Comparison of ENCODE assay signal across 18 cellular contexts in the genomic region with DNA sequence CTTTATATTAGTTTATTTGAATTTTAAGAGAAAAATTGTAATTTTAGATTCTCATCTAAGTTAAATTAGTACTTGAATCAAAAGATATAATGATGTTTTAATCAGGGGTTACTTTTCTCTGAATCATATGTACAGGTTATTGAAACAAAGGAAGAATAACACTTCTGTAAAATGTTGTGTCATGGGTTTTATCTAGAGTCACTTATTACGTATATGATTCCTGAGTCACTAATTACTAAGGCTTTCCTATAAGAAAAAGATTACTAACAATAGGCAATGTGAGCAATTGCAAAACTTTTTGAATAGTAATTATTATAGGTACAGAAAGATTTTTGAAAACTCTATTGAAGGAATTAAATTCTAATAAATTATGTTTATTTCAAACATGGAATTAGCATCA.
DNase-seq lines count a peak whose midpoint lies in the region; ATAC-seq, FAIRE-seq and TF ChIP-seq lines count a peak whose summit lies in the region.
"Had no signal": no experiment of that assay in that cellular context is flagged by ENCODE, and none has a peak within 500 bp of the region (broad histone marks: within the 10 kb centered on the region; RNA-seq: fewer than 3 reads in every experiment).

No MANE protein-coding gene starts in this region.

- H3K27me3 ChIP-seq in PC-9 (ENCODE audit: insufficient read depth, low read depth) = no peaks in the 10 kb centered on the region
- H3K27me3 ChIP-seq in endothelial cell of umbilical vein (ENCODE audit: control insufficient read depth in 2 of 2, insufficient read depth in 2 of 2, low read length in 2 of 2) = no peaks in the 10 kb centered on the region
- H3K27me3 ChIP-seq in pancreas = no peaks in the 10 kb centered on the region
- H3K27me3 ChIP-seq: adrenal gland had no signal

- intact Hi-C loops in PC-9 (cut with micrococcal nuclease; ENCODE audit: unreplicated experiment) (loop anchor here (2.0 to 10.0 kb wide), 2 partner anchors 97 to 745 kb away; no protein-coding TSS in a partner anchor), endothelial cell of umbilical vein (cut with micrococcal nuclease) (no loop called here), pancreas (cut with DNase I) (no loop called here)

- TF ChIP-seq CTCF in PC-9 (conservative IDR thresholded peaks at IDR 0.05) = no peak
- no peak for TF ChIP-seq CTCF in endothelial cell of umbilical vein (IDR thresholded peaks at IDR 0.05; ENCODE audit: extremely low read depth in 1 of 2, insufficient read depth in 1 of 2, low read depth in 1 of 2, low read length in 2 of 2)
- no peak for TF ChIP-seq CTCF in pancreas (IDR thresholded peaks at IDR 0.05)

- no peak overlapping the region for H3K9ac ChIP-seq in endothelial cell of umbilical vein (replicated peaks; ENCODE audit: extremely low read depth, insufficient read depth, low read length)

- WGBS in pancreas, 2 donors = 31 to 40% methylated on average over 1 of the region's 1 CpG

- BruUV-seq in PC-9 (replicated peaks; lab: Mats Ljungman, UMichigan) = no TSS peak
- no TSS peak for BruUV-seq in endothelial cell of umbilical vein (replicated peaks; lab: Mats Ljungman, UMichigan)

- CTCF ChIA-PET in PC-9 (lab: Charles Lee) = no interaction called here
- CTCF ChIA-PET in endothelial cell of umbilical vein (lab: Charles Lee) = no interaction called here

- H3K9me3 ChIP-seq in PC-9 (ENCODE audit: insufficient read depth, low read depth) (peaks cover 4% of the 10 kb centered on the region), endothelial cell of umbilical vein (replicated peaks; ENCODE audit: control insufficient read depth, insufficient read depth, low read length) (no peaks in the 10 kb centered on the region), pancreas (no peaks in the 10 kb centered on the region)

- H3K9me1 ChIP-seq in endothelial cell of umbilical vein (replicated peaks; ENCODE audit: control insufficient read depth, extremely low read depth, insufficient read depth, low read length) = no peaks in the 10 kb centered on the region

- POLR2A ChIA-PET in PC-9 (lab: Charles Lee; ENCODE audit: unreplicated experiment) = no interaction called here
- POLR2A ChIA-PET in endothelial cell of umbilical vein (lab: Charles Lee) = no interaction called here

- ATAC-seq in pancreas (peak; percentile 29 to 77 (median 51)), GM19324 (IDR thresholded peaks at IDR 0.05; ENCODE audit: low FRiP score, unreplicated experiment) (no peak), HG02759 (IDR thresholded peaks at IDR 0.05; ENCODE audit: unreplicated experiment) (no peak), HG02852 (IDR thresholded peaks at IDR 0.05; ENCODE audit: unreplicated experiment) (no peak)
- ATAC-seq: activated CD8-positive, alpha-beta T cell treated with anti-CD3 and anti-CD28 coated beads, Interleukin-2, amount 10 ng/mL, durations not matched to agents 7 days and 5 days; left cardiac atrium had no signal

- TF ChIP-seq POLR2A in endothelial cell of umbilical vein (IDR thresholded peaks at IDR 0.05; ENCODE audit: low read depth, low read length) = no peak

- H3K4me3 ChIP-seq in PC-9 (peak overlapping the region; percentile 25; the same call in 1 of the 2 replicates), endothelial cell of umbilical vein (replicated peaks in 1 of 3; ENCODE audit: insufficient read depth in 1 of 3, low read depth in 1 of 3, low read length in 3 of 3) (no peak overlapping the region), pancreas (no peak overlapping the region)
- H3K4me3 ChIP-seq: adrenal gland had no signal

- H3F3A ChIP-seq in PC-9 (ENCODE audit: insufficient read depth, low read depth) = peaks cover 14% of the 10 kb centered on the region

- peak; percentile 18 for DNase-seq in HCEC 1CT
- DNase-seq in PC-9 = peak in 1 of 2 experiments; percentile 70
- peak; percentile 54 for DNase-seq in endothelial cell of umbilical vein (ENCODE audit: low read depth, low spot score)
- DNase-seq in pancreas = no peak
- no peak for DNase-seq in NCI-H345 treated with DMSO at 0.1 percent for 48 hours (lab: John Stamatoyannopoulos, UW; ENCODE audit: unreplicated experiment)
- DNase-seq: activated CD8-positive, alpha-beta T cell treated with anti-CD3 and anti-CD28 coated beads, Interleukin-2, amount 10 ng/mL, durations not matched to agents 7 days and 5 days; adrenal gland; Calu3; hypothalamus; left cardiac atrium; NCI-H1694 treated with DMSO at 0.1 percent for 48 hours; NCI-H524 treated with DMSO at 0.1 percent for 48 hours; occipital lobe; OCI-M1; stimulated activated CD4-positive, alpha-beta T cell treated with anti-CD3 and anti-CD28 coated beads, Interleukin-2, amount 100 ng/mL, for 48 hours had no signal

- 0 out of 2 replicates have a peak, but pooled peaks cover 5% of the 10 kb centered on the region for H3K36me3 ChIP-seq in PC-9 (ENCODE audit: low read depth)
- H3K36me3 ChIP-seq in endothelial cell of umbilical vein (ENCODE audit: control insufficient read depth in 2 of 2, extremely low read depth in 1 of 2, insufficient read depth in 2 of 2, low read length in 2 of 2) = no peaks in the 10 kb centered on the region
- no peaks in the 10 kb centered on the region for H3K36me3 ChIP-seq in pancreas
- H3K36me3 ChIP-seq: adrenal gland had no signal

- no peaks in the 10 kb centered on the region for H4K20me1 ChIP-seq in PC-9 (ENCODE audit: insufficient read depth)
- no peaks in the 10 kb centered on the region for H4K20me1 ChIP-seq in endothelial cell of umbilical vein (replicated peaks; ENCODE audit: control insufficient read depth, extremely low read depth, insufficient read depth, low read length)

- H3K27ac ChIP-seq in PC-9 (peak overlapping the region; percentile 71), endothelial cell of umbilical vein (ENCODE audit: insufficient read depth, low read depth, low read length) (peak overlapping the region; percentile 43), pancreas (peak overlapping the region in 2 of 4 donors; percentile 75 to 76)
- H3K27ac ChIP-seq: adrenal gland had no signal

- H3K79me2 ChIP-seq in PC-9 (ENCODE audit: low read depth) (no peaks in the 10 kb centered on the region; the same call in 1 of the 2 replicates), endothelial cell of umbilical vein (ENCODE audit: control insufficient read depth, insufficient read depth, low read length) (no peaks in the 10 kb centered on the region)

- peaks cover 31% of the 10 kb centered on the region for H3K4me1 ChIP-seq in PC-9 (replicated peaks; ENCODE audit: insufficient read depth)
- H3K4me1 ChIP-seq in endothelial cell of umbilical vein (ENCODE audit: control insufficient read depth, extremely low read depth, insufficient read depth, low read length) = peaks cover 3% of the 10 kb centered on the region
- peaks cover 13 to 29% (median 15%) of the 10 kb centered on the region in 3 donors for H3K4me1 ChIP-seq in pancreas
- H3K4me1 ChIP-seq: adrenal gland had no signal

- peaks cover 3% of the 10 kb centered on the region; the same call in 1 of the 2 replicates for H3K9me2 ChIP-seq in PC-9 (ENCODE audit: insufficient read depth)

- H2AFZ ChIP-seq in PC-9 = no peak overlapping the region
- no peak overlapping the region for H2AFZ ChIP-seq in endothelial cell of umbilical vein (ENCODE audit: low read depth, low read length)

- FAIRE-seq in endothelial cell of umbilical vein (lab: Jason Lieb, UNC) (no peak), pancreas (lab: Jason Lieb, UNC) (peak; percentile 67)

- H3K4me2 ChIP-seq in PC-9 = peak overlapping the region; percentile 66
- no peak overlapping the region for H3K4me2 ChIP-seq in endothelial cell of umbilical vein (ENCODE audit: insufficient read depth, low read length)

- dilution Hi-C loops in endothelial cell of umbilical vein (cut with MboI; ENCODE audit: extremely low pct_ligation_motif_present, low sequenced_read_pairs) = no loop called here

TF ChIP-seq in endothelial cell of umbilical vein, 7 proteins besides CTCF, POLR2A, EP300 and RAD21:
- no peak for TF ChIP-seq EZH2 (IDR thresholded peaks at IDR 0.05; ENCODE audit: borderline replicate concordance, low read depth, low read length, severe bottlenecking)
- TF ChIP-seq FOS (IDR thresholded peaks at IDR 0.05; ENCODE audit: borderline replicate concordance, insufficient read depth, low read length) = peak; percentile 49
- TF ChIP-seq JUN (IDR thresholded peaks at IDR 0.05; ENCODE audit: borderline replicate concordance, insufficient read depth, insufficient read length, low read depth) = peak; percentile 72
- TF ChIP-seq, protein P1, sequence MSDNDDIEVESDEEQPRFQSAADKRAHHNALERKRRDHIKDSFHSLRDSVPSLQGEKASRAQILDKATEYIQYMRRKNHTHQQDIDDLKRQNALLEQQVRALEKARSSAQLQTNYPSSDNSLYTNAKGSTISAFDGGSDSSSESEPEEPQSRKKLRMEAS (IDR thresholded peaks at IDR 0.05; ENCODE audit: insufficient read depth, insufficient read length) = no peak
- TF ChIP-seq MYC (IDR thresholded peaks at IDR 0.05; ENCODE audit: low read depth, low read length) = no peak
- TF ChIP-seq GATA2 (IDR thresholded peaks at IDR 0.05; ENCODE audit: insufficient read depth, insufficient read length, low read depth, low read length) = no peak
- no peak for TF ChIP-seq POLR2AphosphoS5 (IDR thresholded peaks at IDR 0.05; ENCODE audit: insufficient read depth, low read depth, low read length)

Comparison
In these comparisons a context has a peak if more than half of its experiments do, and no peak if none do; other contexts are left out.
1. DNase-seq: peak in HCEC 1CT (single experiment) and endothelial cell of umbilical vein (single experiment); none in pancreas (0 of 6) and NCI-H345 treated with DMSO at 0.1 percent for 48 hours (single experiment).
2. ATAC-seq: peak in pancreas (4 of 4); none in GM19324 (single experiment), HG02759 (single experiment) and HG02852 (single experiment).